In genomic region chr1:94702440-94702810, GRCh38 we compare ENCODE assay signal across 12 cellular contexts.
DNase-seq lines count a peak whose midpoint lies in the region; ATAC-seq and TF ChIP-seq lines count a peak whose summit lies in the region.
"Had no signal": no experiment of that assay in that cellular context is flagged by ENCODE, and none has a peak within 500 bp of the region (broad histone marks: within the 10 kb centered on the region; RNA-seq: fewer than 3 reads in every experiment).

No MANE protein-coding gene starts in this region.

- peak; percentile 61 for DNase-seq in BJ (ENCODE audit: low read depth)
- peak in 1 of 2 donors; percentile 75 for DNase-seq in ascending aorta (ENCODE audit: low spot score in 2 of 2)
- DNase-seq in heart right ventricle, result no peak
- peak; percentile 82 for DNase-seq in sigmoid colon
- DNase-seq in activated CD4-positive, alpha-beta T cell treated with anti-CD3 and anti-CD28 coated beads, Interleukin-2, amount 10 ng/mL, durations not matched to agents 24 days and 14 days, result no peak
- DNase-seq in activated gamma-delta T cell (lab: John Stamatoyannopoulos, UW), result no peak
- DNase-seq in NCI-H1694 treated with DMSO at 0.1 percent for 48 hours (lab: John Stamatoyannopoulos, UW), result no peak
- DNase-seq: effector memory CD8-positive, alpha-beta T cell; NCI-H1092; SIG-M5; small intestine had no signal

- WGBS in heart right ventricle, 2 donors, result 51 to 76% methylated on average over 1 of the region's 1 CpG
- 61 to 71% methylated on average over 1 of the region's 1 CpG for WGBS in sigmoid colon, 2 donors

- POLR2A ChIA-PET in BJ (lab: Charles Lee), result no interaction called here

- peaks cover 16% of the 10 kb centered on the region for H3K27me3 Mint-ChIP-seq in activated CD4-positive, alpha-beta T cell treated with anti-CD3 and anti-CD28 coated beads, Interleukin-2, amount 10 ng/mL, durations not matched to agents 24 days and 14 days

- peaks cover 2% of the 10 kb centered on the region for H3K4me1 Mint-ChIP-seq in activated CD4-positive, alpha-beta T cell treated with anti-CD3 and anti-CD28 coated beads, Interleukin-2, amount 10 ng/mL, durations not matched to agents 24 days and 14 days

- no peak overlapping the region for H3K4me3 Mint-ChIP-seq in activated CD4-positive, alpha-beta T cell treated with anti-CD3 and anti-CD28 coated beads, Interleukin-2, amount 10 ng/mL, durations not matched to agents 24 days and 14 days
- H3K4me3 Mint-ChIP-seq: effector memory CD8-positive, alpha-beta T cell had no signal

- ATAC-seq in heart right ventricle (peak in 7 of 8 donors; percentile 46 to 85 (median 61)), HG03280 (IDR thresholded peaks at IDR 0.05; ENCODE audit: unreplicated experiment) (no peak)
- ATAC-seq: effector memory CD8-positive, alpha-beta T cell had no signal

- H3K4me1 ChIP-seq in ascending aorta (peaks cover 5 to 8% of the 10 kb centered on the region in 2 donors), heart right ventricle (peaks cover 0 to 8% (median 4%) of the 10 kb centered on the region in 9 donors), sigmoid colon (peaks cover 0 to 12% (median 9%) of the 10 kb centered on the region in 4 donors)

- CTCF ChIA-PET in BJ (lab: Yijun Ruan, JAX), result no interaction called here

- H3K4me3 ChIP-seq in BJ (ENCODE audit: low read depth, low read length), result no peak overlapping the region
- no peak overlapping the region for H3K4me3 ChIP-seq in ascending aorta
- H3K4me3 ChIP-seq in heart right ventricle, result no peak overlapping the region
- no peak overlapping the region for H3K4me3 ChIP-seq in sigmoid colon

- intact Hi-C loops in ascending aorta (cut with DNase I) (no loop called here), heart right ventricle (cut with DNase I) (no loop called here), sigmoid colon (cut with DNase I) (no loop called here)
- intact Hi-C loops in activated CD4-positive, alpha-beta T cell treated with anti-CD3 and anti-CD28 coated beads, Interleukin-2, amount 10 ng/mL, durations not matched to agents 24 days and 14 days (cut with micrococcal nuclease), result no loop called here

- TF ChIP-seq CTCF in BJ (IDR thresholded peaks at IDR 0.05; ENCODE audit: insufficient read depth, low read depth, low read length) (no peak), ascending aorta (IDR thresholded peaks at IDR 0.05) (no peak), heart right ventricle (IDR thresholded peaks at IDR 0.05) (no peak), sigmoid colon (IDR thresholded peaks at IDR 0.05) (no peak)

- no peak overlapping the region for H3K27ac Mint-ChIP-seq in activated CD4-positive, alpha-beta T cell treated with anti-CD3 and anti-CD28 coated beads, Interleukin-2, amount 10 ng/mL, durations not matched to agents 24 days and 14 days
- H3K27ac Mint-ChIP-seq: effector memory CD8-positive, alpha-beta T cell had no signal

- no peaks in the 10 kb centered on the region for H3K36me3 Mint-ChIP-seq in activated CD4-positive, alpha-beta T cell treated with anti-CD3 and anti-CD28 coated beads, Interleukin-2, amount 10 ng/mL, durations not matched to agents 24 days and 14 days (ENCODE audit: low read depth)

- H3K9me3 Mint-ChIP-seq in activated CD4-positive, alpha-beta T cell treated with anti-CD3 and anti-CD28 coated beads, Interleukin-2, amount 10 ng/mL, durations not matched to agents 24 days and 14 days, result no peaks in the 10 kb centered on the region

- no peak for TF ChIP-seq POLR2A in sigmoid colon (IDR thresholded peaks at IDR 0.05)

- no peak for TF ChIP-seq EP300 in sigmoid colon (IDR thresholded peaks at IDR 0.05)

- H3K27ac ChIP-seq in ascending aorta (peak overlapping the region; percentile 16 to 29), heart right ventricle (peak overlapping the region in 3 of 10 donors; percentile 48 to 53 (median 50)), sigmoid colon (peak overlapping the region in 3 of 4 donors; percentile 35 to 49 (median 38))

- no peaks in the 10 kb centered on the region for H3K9me3 ChIP-seq in ascending aorta
- H3K9me3 ChIP-seq in heart right ventricle, result no peaks in the 10 kb centered on the region
- no peaks in the 10 kb centered on the region for H3K9me3 ChIP-seq in sigmoid colon

- no peaks in the 10 kb centered on the region for H3K36me3 ChIP-seq in BJ (ENCODE audit: control insufficient read depth, insufficient read depth, low read length)
- no peaks in the 10 kb centered on the region for H3K36me3 ChIP-seq in ascending aorta
- no peaks in the 10 kb centered on the region for H3K36me3 ChIP-seq in heart right ventricle
- no peaks in the 10 kb centered on the region for H3K36me3 ChIP-seq in sigmoid colon

- H3K27me3 ChIP-seq in BJ (ENCODE audit: control insufficient read depth, insufficient read depth, low read length) (no peaks in the 10 kb centered on the region), ascending aorta (no peaks in the 10 kb centered on the region), heart right ventricle (no peaks in the 10 kb centered on the region), sigmoid colon (no peaks in the 10 kb centered on the region)

Comparison
In these comparisons a context has a peak if more than half of its experiments do, and no peak if none do; other contexts are left out.
1. DNase-seq: peak in BJ (single experiment) and sigmoid colon (single experiment); none in heart right ventricle (0 of 2), activated CD4-positive, alpha-beta T cell treated with anti-CD3 and anti-CD28 coated beads, Interleukin-2, amount 10 ng/mL, durations not matched to agents 24 days and 14 days (single experiment), activated gamma-delta T cell (single experiment) and NCI-H1694 treated with DMSO at 0.1 percent for 48 hours (single experiment).